8 cellular contexts compared by ENCODE assay signal in the genomic region with DNA sequence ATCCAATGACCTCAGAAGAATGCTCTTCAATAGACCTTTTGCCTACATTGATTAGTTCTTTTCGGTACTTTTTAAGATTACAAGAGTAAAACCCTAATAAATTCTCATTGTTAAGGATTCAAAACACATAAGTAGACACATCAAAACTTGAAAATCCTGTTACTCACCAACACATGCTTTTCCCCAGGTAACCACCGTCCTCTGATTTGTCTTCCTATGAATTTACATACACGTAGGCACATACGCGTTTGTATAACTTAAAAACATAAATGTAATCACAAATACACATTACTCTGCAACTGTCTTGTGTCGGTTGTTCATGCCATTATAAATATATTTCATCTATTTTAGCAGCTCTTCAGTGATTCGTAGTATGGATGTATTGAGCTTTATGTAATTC. TPM values are rescaled to one million over a fixed set of nuclear protein-coding genes. Genes with fewer than 3 reads are reported as not detected.
DNase-seq lines count a peak whose midpoint lies in the region; ATAC-seq, FAIRE-seq and TF ChIP-seq lines count a peak whose summit lies in the region.

No MANE protein-coding gene starts in this region.

- H3K27me3 Mint-ChIP-seq in activated T-cell treated with anti-CD3 and anti-CD28 coated beads, Interleukin-2, amount 50 U/mL, for 24 hours: peaks cover 26% of the 10 kb centered on the region
- peaks cover 26% of the 10 kb centered on the region for H3K27me3 Mint-ChIP-seq in activated CD8-positive, alpha-beta T cell treated with anti-CD3 and anti-CD28 coated beads, Interleukin-2, amount 10 ng/mL, durations not matched to agents 7 days and 5 days (ENCODE audit: low read depth)

- peak overlapping the region; percentile 95 for H3K4me3 Mint-ChIP-seq in activated T-cell treated with anti-CD3 and anti-CD28 coated beads, Interleukin-2, amount 50 U/mL, for 24 hours
- peak overlapping the region; percentile 92 for H3K4me3 Mint-ChIP-seq in activated CD8-positive, alpha-beta T cell treated with anti-CD3 and anti-CD28 coated beads, Interleukin-2, amount 10 ng/mL, durations not matched to agents 7 days and 5 days

- peaks cover under 1 to 4% of the 10 kb centered on the region in 2 donors for H3K4me1 ChIP-seq in kidney (ENCODE audit: control insufficient read depth in 1 of 2, insufficient read depth in 1 of 2, low read depth in 1 of 2, low read length in 2 of 2)
- no peaks in the 10 kb centered on the region for H3K4me1 ChIP-seq in testis

- 32 to 51% methylated on average over 7 of the region's 7 CpGs for WGBS in testis, 2 donors

- POLR2A ChIA-PET in activated CD8-positive, alpha-beta T cell treated with anti-CD3 and anti-CD28 coated beads, Interleukin-2, amount 10 ng/mL, durations not matched to agents 7 days and 5 days (lab: Charles Lee): interaction anchor here (1.3 kb wide), 1 partner anchor 53 kb away, joined by 3 read pairs; no protein-coding TSS in a partner anchor

- H3K27me3 ChIP-seq in testis: no peaks in the 10 kb centered on the region

- FAIRE-seq in kidney (lab: Jason Lieb, UNC): no peak

- TF ChIP-seq POLR2A in testis (IDR thresholded peaks at IDR 0.05): no peak

- H3K9me3 Mint-ChIP-seq in activated T-cell treated with anti-CD3 and anti-CD28 coated beads, Interleukin-2, amount 50 U/mL, for 24 hours: peaks cover 4% of the 10 kb centered on the region
- no peaks in the 10 kb centered on the region for H3K9me3 Mint-ChIP-seq in activated CD8-positive, alpha-beta T cell treated with anti-CD3 and anti-CD28 coated beads, Interleukin-2, amount 10 ng/mL, durations not matched to agents 7 days and 5 days (ENCODE audit: insufficient read depth)

- no peak for ATAC-seq in activated CD8-positive, alpha-beta T cell treated with anti-CD3 and anti-CD28 coated beads, Interleukin-2, amount 10 ng/mL, durations not matched to agents 7 days and 5 days
- no peak for ATAC-seq in GM21515 (IDR thresholded peaks at IDR 0.05; ENCODE audit: unreplicated experiment)

- H3K4me3 ChIP-seq in kidney (ENCODE audit: low read length in 2 of 2) (peak overlapping the region; percentile 84 to 97), testis (peak overlapping the region; percentile 80 to 87)

- no peak for TF ChIP-seq CTCF in kidney (IDR thresholded peaks at IDR 0.05; ENCODE audit: borderline replicate concordance, extremely low read depth, insufficient read depth)
- no peak for TF ChIP-seq CTCF in testis (IDR thresholded peaks at IDR 0.05)

- H3K4me1 Mint-ChIP-seq in activated T-cell treated with anti-CD3 and anti-CD28 coated beads, Interleukin-2, amount 50 U/mL, for 24 hours (ENCODE audit: low read depth): peaks cover 34% of the 10 kb centered on the region
- peaks cover 32% of the 10 kb centered on the region for H3K4me1 Mint-ChIP-seq in activated CD8-positive, alpha-beta T cell treated with anti-CD3 and anti-CD28 coated beads, Interleukin-2, amount 10 ng/mL, durations not matched to agents 7 days and 5 days (ENCODE audit: low read depth)

- peak overlapping the region in 1 of 2 donors; percentile 80 for H3K9ac ChIP-seq in kidney (ENCODE audit: low read length in 2 of 2)

- H3K9me3 ChIP-seq in kidney (ENCODE audit: control insufficient read depth in 1 of 2, low read length in 2 of 2) (no peaks in the 10 kb centered on the region), testis (no peaks in the 10 kb centered on the region)

- no peak for DNase-seq in activated T-cell treated with anti-CD3 and anti-CD28 coated beads, Interleukin-2, amount 50 U/mL, for 24 hours
- DNase-seq in activated T-cell treated with anti-CD3 and anti-CD28 coated beads for 4 hours (no peak), kidney (no peak), testis (no peak), NOMO-1 (lab: John Stamatoyannopoulos, UW; ENCODE audit: unreplicated experiment in 2 of 2) (no peak), NOMO-1 treated with DMSO at 0.1 percent for 48 hours (lab: John Stamatoyannopoulos, UW; ENCODE audit: unreplicated experiment) (no peak)
- DNase-seq in activated CD8-positive, alpha-beta T cell treated with anti-CD3 and anti-CD28 coated beads, Interleukin-2, amount 10 ng/mL, durations not matched to agents 7 days and 5 days: no peak

- H3K36me3 Mint-ChIP-seq in activated T-cell treated with anti-CD3 and anti-CD28 coated beads, Interleukin-2, amount 50 U/mL, for 24 hours (ENCODE audit: low read depth): peaks cover 24% of the 10 kb centered on the region
- peaks cover 14% of the 10 kb centered on the region for H3K36me3 Mint-ChIP-seq in activated CD8-positive, alpha-beta T cell treated with anti-CD3 and anti-CD28 coated beads, Interleukin-2, amount 10 ng/mL, durations not matched to agents 7 days and 5 days (ENCODE audit: low read depth)

- H3K27ac Mint-ChIP-seq in activated T-cell treated with anti-CD3 and anti-CD28 coated beads, Interleukin-2, amount 50 U/mL, for 24 hours: no peak overlapping the region
- H3K27ac Mint-ChIP-seq in activated CD8-positive, alpha-beta T cell treated with anti-CD3 and anti-CD28 coated beads, Interleukin-2, amount 10 ng/mL, durations not matched to agents 7 days and 5 days: no peak overlapping the region

- intact Hi-C loops in kidney (cut with DNase I): no loop called here
- intact Hi-C loops in testis (cut with DNase I; ENCODE audit: low total_unique reads): no loop called here

- CTCF ChIA-PET in activated CD8-positive, alpha-beta T cell treated with anti-CD3 and anti-CD28 coated beads, Interleukin-2, amount 10 ng/mL, durations not matched to agents 7 days and 5 days (lab: Charles Lee): interaction anchor here (0.5 to 0.9 kb wide), 2 partner anchors 15 to 166 kb away, joined by 3 read pairs; no protein-coding TSS in a partner anchor

- H3K27ac ChIP-seq in kidney (ENCODE audit: low read depth in 2 of 2, low read length in 2 of 2): peak overlapping the region in 1 of 2 donors; percentile 71
- peak overlapping the region in 1 of 2 donors; percentile 94 for H3K27ac ChIP-seq in testis

- H3K36me3 ChIP-seq in kidney (ENCODE audit: control insufficient read depth in 1 of 2, insufficient read depth in 2 of 2, low read length in 2 of 2) (peaks cover 0 to under 1% of the 10 kb centered on the region in 2 donors), testis (ENCODE audit: low read depth, missing control alignments) (no peaks in the 10 kb centered on the region)

RNA-seq across cellular contexts. Expression of gene WASHC4, which starts 0.9 kb away (rescaled TPM):
- total RNA-seq in activated CD8-positive, alpha-beta T cell treated with anti-CD3 and anti-CD28 coated beads, Interleukin-2, amount 10 ng/mL, durations not matched to agents 7 days and 5 days: 10 to 100 TPM; 39.2 to 42.8 TPM
- 63.6 TPM for total RNA-seq in kidney
- 10.7 TPM for polyA plus RNA-seq in kidney (ENCODE audit: insufficient read depth, low read depth, low replicate concordance)
- total RNA-seq in testis: 10 to 100 TPM; 55.3 to 57.7 TPM
- polyA plus RNA-seq in testis (ENCODE audit: insufficient read depth, low read depth, low replicate concordance): 17.4 TPM

RNA-seq across cellular contexts. Expression of gene ALDH1L2, which starts 22.4 kb away (rescaled TPM):
- under 1 TPM; 0.18 to 0.21 TPM for total RNA-seq in activated CD8-positive, alpha-beta T cell treated with anti-CD3 and anti-CD28 coated beads, Interleukin-2, amount 10 ng/mL, durations not matched to agents 7 days and 5 days
- total RNA-seq in kidney: 17.2 TPM
- polyA plus RNA-seq in kidney (ENCODE audit: insufficient read depth, low read depth, low replicate concordance): 0.28 TPM
- 1 to 10 TPM; 2.3 to 2.5 TPM for total RNA-seq in testis
- 3.5 TPM for polyA plus RNA-seq in testis (ENCODE audit: insufficient read depth, low read depth, low replicate concordance)
